ENCODE assay signal across 8 cellular contexts in genomic region chr9:215631-216155, GRCh38. TPM values are rescaled to one million over a fixed set of nuclear protein-coding genes. Genes with fewer than 3 reads are reported as not detected.
DNase-seq lines count a peak whose midpoint lies in the region; ATAC-seq and TF ChIP-seq lines count a peak whose summit lies in the region.

No MANE protein-coding gene starts in this region.

- H3K27ac ChIP-seq in muscle layer of duodenum (ENCODE audit: low read length) (peak overlapping the region; percentile 48), vagina (peak overlapping the region; percentile 83)

- H3K27me3 ChIP-seq in muscle layer of duodenum (ENCODE audit: low read depth, low read length) (no peaks in the 10 kb centered on the region), vagina (no peaks in the 10 kb centered on the region)

- intact Hi-C loops in vagina (cut with DNase I), result no loop called here

- no peak for TF ChIP-seq CTCF in vagina (IDR thresholded peaks at IDR 0.05)

- H3K36me3 ChIP-seq in muscle layer of duodenum (ENCODE audit: control insufficient read depth in 1 of 2, insufficient read depth in 2 of 2, low read length in 2 of 2) (no peaks in the 10 kb centered on the region), vagina (no peaks in the 10 kb centered on the region)

- H3K4me3 Mint-ChIP-seq in stimulated activated naive CD8-positive, alpha-beta T cell treated with anti-CD3 and anti-CD28 coated beads, Interleukin-15, Interleukin-2, amounts not matched to agents 100 ng/mL and 50 ng/mL, for 24 hours, result peak overlapping the region; percentile 76
- H3K4me3 Mint-ChIP-seq in central memory CD8-positive, alpha-beta T cell, result peak overlapping the region; percentile 73

- peaks cover 17% of the 10 kb centered on the region for H3K4me1 Mint-ChIP-seq in stimulated activated naive CD8-positive, alpha-beta T cell treated with anti-CD3 and anti-CD28 coated beads, Interleukin-15, Interleukin-2, amounts not matched to agents 100 ng/mL and 50 ng/mL, for 24 hours (ENCODE audit: low read depth)
- H3K4me1 Mint-ChIP-seq in central memory CD8-positive, alpha-beta T cell, result no peaks in the 10 kb centered on the region

- H3K4me1 ChIP-seq in muscle layer of duodenum (ENCODE audit: control insufficient read depth in 1 of 2, insufficient read depth in 2 of 2, low read length in 2 of 2), result no peaks in the 10 kb centered on the region
- no peaks in the 10 kb centered on the region for H3K4me1 ChIP-seq in vagina

- no peaks in the 10 kb centered on the region for H3K9me3 Mint-ChIP-seq in stimulated activated naive CD8-positive, alpha-beta T cell treated with anti-CD3 and anti-CD28 coated beads, Interleukin-15, Interleukin-2, amounts not matched to agents 100 ng/mL and 50 ng/mL, for 24 hours
- no peaks in the 10 kb centered on the region for H3K9me3 Mint-ChIP-seq in central memory CD8-positive, alpha-beta T cell

- H3K4me3 ChIP-seq in muscle layer of duodenum (ENCODE audit: low read depth in 1 of 2, low read length in 2 of 2) (peak overlapping the region; percentile 65 to 68), vagina (peak overlapping the region; percentile 53 to 63)

- ATAC-seq in stimulated activated naive CD8-positive, alpha-beta T cell treated with anti-CD3 and anti-CD28 coated beads, Interleukin-15, Interleukin-2, amounts not matched to agents 100 U/mL and 50 U/mL, for 24 hours, result no peak
- ATAC-seq in central memory CD8-positive, alpha-beta T cell (replicated peaks; ENCODE audit: extremely low read depth, poor library complexity, severe bottlenecking), result no peak
- ATAC-seq in HG02981 (IDR thresholded peaks at IDR 0.05; ENCODE audit: unreplicated experiment), result no peak
- ATAC-seq in activated CD4-positive, CD25-positive, alpha-beta regulatory T cell treated with anti-CD3 and anti-CD28 coated beads, Interleukin-2, amount 50 U/mL, for 24 hours, result no peak

- no peaks in the 10 kb centered on the region for H3K36me3 Mint-ChIP-seq in stimulated activated naive CD8-positive, alpha-beta T cell treated with anti-CD3 and anti-CD28 coated beads, Interleukin-15, Interleukin-2, amounts not matched to agents 100 ng/mL and 50 ng/mL, for 24 hours (ENCODE audit: low read depth)
- peaks cover 2% of the 10 kb centered on the region for H3K36me3 Mint-ChIP-seq in central memory CD8-positive, alpha-beta T cell (ENCODE audit: insufficient read depth)

- DNase-seq in stimulated activated naive CD8-positive, alpha-beta T cell treated with anti-CD3 and anti-CD28 coated beads, Interleukin-15, Interleukin-2, amounts not matched to agents 100 U/mL and 50 U/mL, for 24 hours, result no peak
- no peak for DNase-seq in central memory CD8-positive, alpha-beta T cell (ENCODE audit: low spot score in 2 of 2)
- DNase-seq in vagina (ENCODE audit: extremely low spot score in 2 of 2) (no peak), NOMO-1 treated with DMSO at 0.1 percent for 48 hours (lab: John Stamatoyannopoulos, UW; ENCODE audit: unreplicated experiment) (no peak)

- peaks cover 4% of the 10 kb centered on the region for H3K27me3 Mint-ChIP-seq in stimulated activated naive CD8-positive, alpha-beta T cell treated with anti-CD3 and anti-CD28 coated beads, Interleukin-15, Interleukin-2, amounts not matched to agents 100 ng/mL and 50 ng/mL, for 24 hours
- peaks cover 16% of the 10 kb centered on the region for H3K27me3 Mint-ChIP-seq in central memory CD8-positive, alpha-beta T cell

- no peak overlapping the region for H3K27ac Mint-ChIP-seq in stimulated activated naive CD8-positive, alpha-beta T cell treated with anti-CD3 and anti-CD28 coated beads, Interleukin-15, Interleukin-2, amounts not matched to agents 100 ng/mL and 50 ng/mL, for 24 hours
- no peak overlapping the region for H3K27ac Mint-ChIP-seq in central memory CD8-positive, alpha-beta T cell (ENCODE audit: low read depth)

- no peak for TF ChIP-seq POLR2A in vagina (IDR thresholded peaks at IDR 0.05)

- H3K9me3 ChIP-seq in muscle layer of duodenum (ENCODE audit: control insufficient read depth in 1 of 2, low read length in 2 of 2) (no peaks in the 10 kb centered on the region), vagina (no peaks in the 10 kb centered on the region)

RNA-seq across cellular contexts. Expression of gene DOCK8, which starts 1.0 kb away (rescaled TPM):
- 18.4 TPM for total RNA-seq in vagina

RNA-seq across cellular contexts. Expression of gene ZNG1A, which starts 36.8 kb away (rescaled TPM):
- total RNA-seq in vagina, result 19.4 TPM
